ENCODE assay signal across 17 cellular contexts in genomic region chr9:114263853-114264510, GRCh38. TPM values are rescaled to one million over a fixed set of nuclear protein-coding genes. Genes with fewer than 3 reads are reported as not detected.
DNase-seq lines count a peak whose midpoint lies in the region; ATAC-seq, FAIRE-seq and TF ChIP-seq lines count a peak whose summit lies in the region.
"Had no signal": no experiment of that assay in that cellular context is flagged by ENCODE, and none has a peak within 500 bp of the region (broad histone marks: within the 10 kb centered on the region; RNA-seq: fewer than 3 reads in every experiment).

No MANE protein-coding gene starts in this region.

- H3K27ac Mint-ChIP-seq in CD8-positive, alpha-beta memory T cell, result peak overlapping the region in 1 of 8 donors; percentile 41
- no peak overlapping the region for H3K27ac Mint-ChIP-seq in stimulated activated naive B cell treated with anti-CD40 and anti-IgM and Interleukin-4, amounts not matched to agents 10 μg/mL and 1 μg/mL and 100 μg/mL, for 72 hours

- no peaks in the 10 kb centered on the region for H3K36me3 Mint-ChIP-seq in CD8-positive, alpha-beta memory T cell
- no peaks in the 10 kb centered on the region for H3K36me3 Mint-ChIP-seq in stimulated activated naive B cell treated with anti-CD40 and anti-IgM and Interleukin-4, amounts not matched to agents 10 μg/mL and 1 μg/mL and 100 μg/mL, for 72 hours

- H4K12ac ChIP-seq in trophoblast cell (ENCODE audit: low read depth, low read length), result no peak overlapping the region

- H2BK12ac ChIP-seq in trophoblast cell (ENCODE audit: low read length), result no peak overlapping the region

- H3K79me2 ChIP-seq in trophoblast cell (ENCODE audit: control insufficient read depth, insufficient read depth, low read length, poor library complexity), result no peaks in the 10 kb centered on the region

- H3K9me3 Mint-ChIP-seq in CD8-positive, alpha-beta memory T cell, result no peaks in the 10 kb centered on the region
- H3K9me3 Mint-ChIP-seq in stimulated activated naive B cell treated with anti-CD40 and anti-IgM and Interleukin-4, amounts not matched to agents 10 μg/mL and 1 μg/mL and 100 μg/mL, for 72 hours, result no peaks in the 10 kb centered on the region
- H3K9me3 Mint-ChIP-seq: stimulated activated naive CD8-positive, alpha-beta T cell treated with anti-CD3 and anti-CD28 coated beads, Interleukin-15, amount 100 ng/mL, for 72 hours had no signal

- H3K18ac ChIP-seq in trophoblast cell (ENCODE audit: low read length), result no peak overlapping the region

- H3K27me3 Mint-ChIP-seq in CD8-positive, alpha-beta memory T cell, result peaks cover 7 to 11% of the 10 kb centered on the region in 2 donors
- peaks cover 8 to 12% of the 10 kb centered on the region in 2 donors for H3K27me3 Mint-ChIP-seq in stimulated activated naive B cell treated with anti-CD40 and anti-IgM and Interleukin-4, amounts not matched to agents 10 μg/mL and 1 μg/mL and 100 μg/mL, for 72 hours
- H3K27me3 Mint-ChIP-seq: stimulated activated naive CD8-positive, alpha-beta T cell treated with anti-CD3 and anti-CD28 coated beads, Interleukin-15, amount 100 ng/mL, for 72 hours had no signal

- no peak overlapping the region for H3K4me2 ChIP-seq in trophoblast cell (ENCODE audit: low read length)

- H3K4me1 ChIP-seq in SJCRH30 (peaks cover 5% of the 10 kb centered on the region; the same call in 1 of the 2 replicates), foreskin keratinocyte (no peaks in the 10 kb centered on the region), trophoblast cell (ENCODE audit: control insufficient read depth in 1 of 2, insufficient read depth in 2 of 2, low read length in 2 of 2) (no peaks in the 10 kb centered on the region)
- no peaks in the 10 kb centered on the region for H3K4me1 ChIP-seq in CD8-positive, alpha-beta memory T cell (ENCODE audit: insufficient read depth, low read length)

- peak; percentile 35 for TF ChIP-seq CTCF in D721Med (IDR thresholded peaks at IDR 0.05; ENCODE audit: insufficient read depth, missing control alignments)
- TF ChIP-seq CTCF in foreskin keratinocyte (conservative IDR thresholded peaks at IDR 0.05), result peak; percentile 20

- FAIRE-seq in D721Med (lab: Jason Lieb, UNC), result no peak
- FAIRE-seq: endothelial cell of umbilical vein, GM19239 had no signal

- H3K9me3 ChIP-seq in SJCRH30 (replicated peaks) (no peaks in the 10 kb centered on the region), trophoblast cell (ENCODE audit: insufficient read depth, low read depth, low read length) (no peaks in the 10 kb centered on the region)
- H3K9me3 ChIP-seq in CD8-positive, alpha-beta memory T cell (ENCODE audit: low read length), result no peaks in the 10 kb centered on the region

- H4K91ac ChIP-seq in trophoblast cell (ENCODE audit: low read depth, low read length), result no peak overlapping the region

- no CpG with 5 or more reads among the region's 21 CpGs for whole genome bisulfite sequencing in trophoblast cell (ENCODE audit: extremely low coverage, insufficient coverage, insufficient read length)

- peak overlapping the region; percentile 0 for H3K9ac ChIP-seq in trophoblast cell (ENCODE audit: low read length)

- no peak overlapping the region for H4K8ac ChIP-seq in trophoblast cell (ENCODE audit: low read depth, low read length)

- H3K27me3 ChIP-seq in SJCRH30 (no peaks in the 10 kb centered on the region), foreskin keratinocyte (no peaks in the 10 kb centered on the region), trophoblast cell (ENCODE audit: insufficient read depth, low read length) (no peaks in the 10 kb centered on the region)
- no peaks in the 10 kb centered on the region for H3K27me3 ChIP-seq in CD8-positive, alpha-beta memory T cell (ENCODE audit: insufficient read depth, low read length, poor library complexity, severe bottlenecking)

- no peak for DNase-seq in D721Med (ENCODE audit: insufficient read length, low spot score)
- DNase-seq in SJCRH30, result peak; percentile 50 to 53
- no peak for DNase-seq in foreskin keratinocyte
- DNase-seq in trophoblast cell, result no peak
- DNase-seq in NCI-H2029 treated with DMSO at 0.1 percent for 48 hours (lab: John Stamatoyannopoulos, UW), result no peak
- no peak for DNase-seq in CD8-positive, alpha-beta memory T cell
- DNase-seq in stimulated activated naive B cell treated with anti-CD40 and anti-IgM and Interleukin-4, amounts not matched to agents 10 μg/mL and 1 μg/mL and 100 μg/mL, for 72 hours, result no peak
- DNase-seq: activated CD4-positive, CD25-positive, alpha-beta regulatory T cell treated with anti-CD3 and anti-CD28 coated beads, Interleukin-2, amount 50 U/mL, for 72 hours; aorta; NCI-H1092 treated with DMSO at 0.1 percent for 48 hours; NCI-H526; stimulated activated naive CD8-positive, alpha-beta T cell treated with anti-CD3 and anti-CD28 coated beads, Interleukin-15, amount 100 ng/mL, for 72 hours had no signal

- H3K14ac ChIP-seq in trophoblast cell (ENCODE audit: low read length), result no peak overlapping the region

- no peak overlapping the region for H2AFZ ChIP-seq in trophoblast cell (ENCODE audit: insufficient read depth, low read length, poor library complexity)

- peak overlapping the region; percentile 24 for H2AK5ac ChIP-seq in trophoblast cell (ENCODE audit: low read length)

- H3K27ac ChIP-seq in SJCRH30 (no peak overlapping the region), foreskin keratinocyte (no peak overlapping the region), trophoblast cell (ENCODE audit: low read depth, low read length) (no peak overlapping the region)
- H3K27ac ChIP-seq in CD8-positive, alpha-beta memory T cell (ENCODE audit: low read depth, low read length), result no peak overlapping the region

- no peak overlapping the region for H3K4ac ChIP-seq in trophoblast cell (ENCODE audit: low read depth, low read length)

- H3K36me3 ChIP-seq in SJCRH30 (no peaks in the 10 kb centered on the region), trophoblast cell (ENCODE audit: control insufficient read depth in 1 of 2, insufficient read depth in 2 of 2, low read length in 2 of 2) (peaks cover 42 to 50% of the 10 kb centered on the region in 2 experiments)
- H3K36me3 ChIP-seq in CD8-positive, alpha-beta memory T cell (ENCODE audit: insufficient read depth, low read length), result no peaks in the 10 kb centered on the region

- no peak for ATAC-seq in foreskin keratinocyte
- ATAC-seq in stimulated activated naive B cell treated with anti-CD40 and anti-IgM and Interleukin-4, amounts not matched to agents 10 μg/mL and 1 μg/mL and 100 μg/mL, for 72 hours (replicated peaks), result no peak
- no peak for ATAC-seq in HG03045 (IDR thresholded peaks at IDR 0.05; ENCODE audit: unreplicated experiment)
- ATAC-seq: right cardiac atrium; stimulated activated naive CD8-positive, alpha-beta T cell treated with anti-CD3 and anti-CD28 coated beads, Interleukin-15, amount 100 ng/mL, for 72 hours had no signal

- no peak overlapping the region for H3K4me3 ChIP-seq in SJCRH30
- H3K4me3 ChIP-seq in trophoblast cell (ENCODE audit: low read depth, low read length), result no peak overlapping the region
- H3K4me3 ChIP-seq in CD8-positive, alpha-beta memory T cell (ENCODE audit: low read length), result no peak overlapping the region

- no peaks in the 10 kb centered on the region for H3K4me1 Mint-ChIP-seq in CD8-positive, alpha-beta memory T cell
- no peaks in the 10 kb centered on the region for H3K4me1 Mint-ChIP-seq in stimulated activated naive B cell treated with anti-CD40 and anti-IgM and Interleukin-4, amounts not matched to agents 10 μg/mL and 1 μg/mL and 100 μg/mL, for 72 hours
- H3K4me1 Mint-ChIP-seq: stimulated activated naive CD8-positive, alpha-beta T cell treated with anti-CD3 and anti-CD28 coated beads, Interleukin-15, amount 100 ng/mL, for 72 hours had no signal

- POLR2A ChIA-PET in CD8-positive, alpha-beta memory T cell (lab: Charles Lee), result no interaction called here

- no peak overlapping the region for H2BK120ac ChIP-seq in trophoblast cell (ENCODE audit: insufficient read depth, low read length, poor library complexity)

- H3K23ac ChIP-seq in trophoblast cell (ENCODE audit: low read length), result no peak overlapping the region

- H3K79me1 ChIP-seq in trophoblast cell (ENCODE audit: low read length), result no peaks in the 10 kb centered on the region

- CTCF ChIA-PET in CD8-positive, alpha-beta memory T cell (lab: Charles Lee), result no interaction called here

- H3K4me3 Mint-ChIP-seq in CD8-positive, alpha-beta memory T cell, result no peak overlapping the region
- no peak overlapping the region for H3K4me3 Mint-ChIP-seq in stimulated activated naive B cell treated with anti-CD40 and anti-IgM and Interleukin-4, amounts not matched to agents 10 μg/mL and 1 μg/mL and 100 μg/mL, for 72 hours
- H3K4me3 Mint-ChIP-seq: stimulated activated naive CD8-positive, alpha-beta T cell treated with anti-CD3 and anti-CD28 coated beads, Interleukin-15, amount 100 ng/mL, for 72 hours had no signal

- H2BK5ac ChIP-seq in trophoblast cell (ENCODE audit: low read depth, low read length, poor library complexity), result no peak overlapping the region

RNA-seq across cellular contexts. Expression of gene ORM1, which starts 58.9 kb away (rescaled TPM):
- total RNA-seq in SJCRH30 (2014; rRNA removed; shearing (Covaris generic)), result not detected in 2 replicates
- not detected in 2 replicates for total RNA-seq in foreskin keratinocyte
- not detected in 2 replicates for polyA plus RNA-seq in foreskin keratinocyte
- polyA plus RNA-seq in trophoblast cell (2013), result 0.07 and 0.08 TPM in 2 replicates
- total RNA-seq in CD8-positive, alpha-beta memory T cell, result not detected
- not detected for polyA plus RNA-seq in CD8-positive, alpha-beta memory T cell
- total RNA-seq: endothelial cell of umbilical vein, SK-MEL-5 had no signal
- polyA plus RNA-seq: endothelial cell of umbilical vein had no signal

Comparison
In these comparisons a context has a peak if more than half of its experiments do, and no peak if none do; other contexts are left out.
1. DNase-seq: peak in SJCRH30 (2 of 2); none in D721Med (single experiment), foreskin keratinocyte (0 of 2), trophoblast cell (0 of 2), NCI-H2029 treated with DMSO at 0.1 percent for 48 hours (single experiment), CD8-positive, alpha-beta memory T cell (0 of 5) and stimulated activated naive B cell treated with anti-CD40 and anti-IgM and Interleukin-4, amounts not matched to agents 10 μg/mL and 1 μg/mL and 100 μg/mL, for 72 hours (single experiment).